16 cellular contexts compared by ENCODE assay signal in genomic region chr10:112559328-112559727, GRCh38.
DNase-seq lines count a peak whose midpoint lies in the region; ATAC-seq and TF ChIP-seq lines count a peak whose summit lies in the region.
"Had no signal": no experiment of that assay in that cellular context is flagged by ENCODE, and none has a peak within 500 bp of the region (broad histone marks: within the 10 kb centered on the region; RNA-seq: fewer than 3 reads in every experiment).

No MANE protein-coding gene starts in this region.

- no peak overlapping the region for H3K23ac ChIP-seq in trophoblast cell (ENCODE audit: low read length)

- no peak overlapping the region for H2BK5ac ChIP-seq in trophoblast cell (ENCODE audit: low read depth, low read length, poor library complexity)

- CTCF ChIA-PET in CD8-positive, alpha-beta T cell (lab: Charles Lee), result no interaction called here
- CTCF ChIA-PET in WTC11 (lab: Charles Lee), result interaction anchor here (0.6 to 0.9 kb wide), 2 partner anchors 87 to 641 kb away, joined by 3 read pairs; no protein-coding TSS in a partner anchor

- no peaks in the 10 kb centered on the region for H3K27me3 Mint-ChIP-seq in CD8-positive, alpha-beta T cell (ENCODE audit: low read depth)
- no peaks in the 10 kb centered on the region for H3K27me3 Mint-ChIP-seq in WTC11 (ENCODE audit: low read depth)
- H3K27me3 Mint-ChIP-seq in naive thymus-derived CD8-positive, alpha-beta T cell, result no peaks in the 10 kb centered on the region
- H3K27me3 Mint-ChIP-seq: B cell; CD4-positive, CD25-positive, alpha-beta regulatory T cell had no signal

- no peaks in the 10 kb centered on the region for H3K27me3 ChIP-seq in CD8-positive, alpha-beta T cell (ENCODE audit: insufficient read depth, low read length)
- H3K27me3 ChIP-seq in H7 (ENCODE audit: control insufficient read depth, insufficient read depth, low read length) (no peaks in the 10 kb centered on the region), upper lobe of right lung (no peaks in the 10 kb centered on the region), trophoblast cell (ENCODE audit: insufficient read depth, low read length) (no peaks in the 10 kb centered on the region)
- H3K27me3 ChIP-seq: BLaER1 treated with 17β-estradiol and CSF1 and Interleukin-3, amounts not matched to agents 10 nM and 100 nM had no signal

- H3K36me3 ChIP-seq in CD8-positive, alpha-beta T cell (ENCODE audit: insufficient read depth, low read length), result no peaks in the 10 kb centered on the region
- H3K36me3 ChIP-seq in H7 (replicated peaks; ENCODE audit: control insufficient read depth, insufficient read depth, low read length) (no peaks in the 10 kb centered on the region), upper lobe of right lung (no peaks in the 10 kb centered on the region), trophoblast cell (ENCODE audit: control insufficient read depth in 1 of 2, insufficient read depth in 2 of 2, low read length in 2 of 2) (no peaks in the 10 kb centered on the region)

- no peaks in the 10 kb centered on the region for H3K79me2 ChIP-seq in trophoblast cell (ENCODE audit: control insufficient read depth, insufficient read depth, low read length, poor library complexity)

- H4K12ac ChIP-seq in trophoblast cell (ENCODE audit: low read depth, low read length), result no peak overlapping the region

- H3K9me3 ChIP-seq in CD8-positive, alpha-beta T cell (ENCODE audit: low read length), result no peaks in the 10 kb centered on the region
- no peaks in the 10 kb centered on the region for H3K9me3 ChIP-seq in upper lobe of right lung
- H3K9me3 ChIP-seq in trophoblast cell (ENCODE audit: insufficient read depth, low read depth, low read length), result no peaks in the 10 kb centered on the region
- H3K9me3 ChIP-seq: BLaER1 treated with 17β-estradiol and CSF1 and Interleukin-3, amounts not matched to agents 10 nM and 100 nM; Caco-2 had no signal

- no peak for TF ChIP-seq CTCF in CD8-positive, alpha-beta T cell (IDR thresholded peaks at IDR 0.05)
- no peak for TF ChIP-seq CTCF in WTC11 (IDR thresholded peaks at IDR 0.05)
- no peak for TF ChIP-seq CTCF in upper lobe of right lung (IDR thresholded peaks at IDR 0.05)

- peaks cover 26% of the 10 kb centered on the region for H3K4me1 Mint-ChIP-seq in CD8-positive, alpha-beta T cell (ENCODE audit: low read depth)
- peaks cover 39% of the 10 kb centered on the region for H3K4me1 Mint-ChIP-seq in WTC11
- peaks cover 12 to 27% (median 25%) of the 10 kb centered on the region in 4 donors for H3K4me1 Mint-ChIP-seq in naive thymus-derived CD8-positive, alpha-beta T cell
- H3K4me1 Mint-ChIP-seq: B cell had no signal

- no peak overlapping the region for H2AFZ ChIP-seq in trophoblast cell (ENCODE audit: insufficient read depth, low read length, poor library complexity)

- H4K8ac ChIP-seq in trophoblast cell (ENCODE audit: low read depth, low read length), result no peak overlapping the region

- ATAC-seq in CD8-positive, alpha-beta T cell, result no peak
- peak; percentile 53 for ATAC-seq in WTC11
- ATAC-seq in naive thymus-derived CD8-positive, alpha-beta T cell, result peak in 1 of 2 donors; percentile 67
- ATAC-seq in upper lobe of right lung, result no peak

- H3K79me1 ChIP-seq in trophoblast cell (ENCODE audit: low read length), result no peaks in the 10 kb centered on the region

- H3K18ac ChIP-seq in trophoblast cell (ENCODE audit: low read length), result no peak overlapping the region

- no peaks in the 10 kb centered on the region for H3K9me3 Mint-ChIP-seq in CD8-positive, alpha-beta T cell
- no peaks in the 10 kb centered on the region for H3K9me3 Mint-ChIP-seq in WTC11
- no peaks in the 10 kb centered on the region for H3K9me3 Mint-ChIP-seq in naive thymus-derived CD8-positive, alpha-beta T cell
- H3K9me3 Mint-ChIP-seq: CD4-positive, CD25-positive, alpha-beta regulatory T cell; HFFc6 had no signal

- intact Hi-C loops in CD8-positive, alpha-beta T cell (cut with DNase I, micrococcal nuclease), result no loop called here
- intact Hi-C loops in upper lobe of right lung (cut with DNase I), result no loop called here

- H3K27ac Mint-ChIP-seq in CD8-positive, alpha-beta T cell, result peak overlapping the region; percentile 6
- no peak overlapping the region for H3K27ac Mint-ChIP-seq in WTC11
- H3K27ac Mint-ChIP-seq in naive thymus-derived CD8-positive, alpha-beta T cell, result peak overlapping the region in 4 of 10 donors; percentile 1 to 47 (median 4)
- H3K27ac Mint-ChIP-seq: B cell, HFFc6 had no signal

- no peak overlapping the region for H3K4me2 ChIP-seq in trophoblast cell (ENCODE audit: low read length)
- H3K4me2 ChIP-seq: BLaER1 treated with 17β-estradiol and CSF1 and Interleukin-3, amounts not matched to agents 10 nM and 100 nM had no signal

- H2BK12ac ChIP-seq in trophoblast cell (ENCODE audit: low read length), result no peak overlapping the region

- DNase-seq in CD8-positive, alpha-beta T cell, result no peak
- DNase-seq in H7 (peak; percentile 13), WTC11 (ENCODE audit: low spot score) (no peak), upper lobe of right lung (no peak), trophoblast cell (no peak)
- DNase-seq in naive thymus-derived CD8-positive, alpha-beta T cell, result peak in 3 of 10 donors; percentile 7 to 48 (median 21)
- DNase-seq in stimulated activated naive CD4-positive, alpha-beta T cell treated with Interleukin-2 at 50 U/mL for 16 hours (lab: John Stamatoyannopoulos, UW), result no peak
- DNase-seq: Caco-2; CD4-positive, CD25-positive, alpha-beta regulatory T cell; GOT3; HCEC 1CT; HFFc6; IMR-90; KBM-7 had no signal

- H2AK5ac ChIP-seq in trophoblast cell (ENCODE audit: low read length), result no peak overlapping the region

- WGBS in trophoblast cell (ENCODE audit: extremely low coverage, insufficient coverage, insufficient read length), result no CpG with 5 or more reads among the region's 4 CpGs

- no peak overlapping the region for H3K4ac ChIP-seq in trophoblast cell (ENCODE audit: low read depth, low read length)

- no peak overlapping the region for H3K4me3 Mint-ChIP-seq in CD8-positive, alpha-beta T cell
- H3K4me3 Mint-ChIP-seq in WTC11, result no peak overlapping the region
- H3K4me3 Mint-ChIP-seq in naive thymus-derived CD8-positive, alpha-beta T cell, result peak overlapping the region in 8 of 10 donors; percentile 0 to 43 (median 12)
- H3K4me3 Mint-ChIP-seq: B cell; CD4-positive, CD25-positive, alpha-beta regulatory T cell; HFFc6 had no signal

- no peaks in the 10 kb centered on the region for H3K36me3 Mint-ChIP-seq in CD8-positive, alpha-beta T cell
- no peaks in the 10 kb centered on the region for H3K36me3 Mint-ChIP-seq in WTC11
- H3K36me3 Mint-ChIP-seq in naive thymus-derived CD8-positive, alpha-beta T cell, result peaks cover 0 to 1% (median 0%) of the 10 kb centered on the region in 3 donors
- H3K36me3 Mint-ChIP-seq: CD4-positive, CD25-positive, alpha-beta regulatory T cell had no signal

- H3K14ac ChIP-seq in trophoblast cell (ENCODE audit: low read length), result no peak overlapping the region

- H2BK120ac ChIP-seq in trophoblast cell (ENCODE audit: insufficient read depth, low read length, poor library complexity), result no peak overlapping the region

- H3K4me1 ChIP-seq in CD8-positive, alpha-beta T cell (ENCODE audit: insufficient read depth, low read length), result peaks cover 14% of the 10 kb centered on the region
- H3K4me1 ChIP-seq in upper lobe of right lung, result no peaks in the 10 kb centered on the region
- no peaks in the 10 kb centered on the region for H3K4me1 ChIP-seq in trophoblast cell (ENCODE audit: control insufficient read depth in 1 of 2, insufficient read depth in 2 of 2, low read length in 2 of 2)
- H3K4me1 ChIP-seq: BLaER1 treated with 17β-estradiol and CSF1 and Interleukin-3, amounts not matched to agents 10 nM and 100 nM; Caco-2 had no signal

- H4K91ac ChIP-seq in trophoblast cell (ENCODE audit: low read depth, low read length), result no peak overlapping the region

- POLR2A ChIA-PET in CD8-positive, alpha-beta T cell (lab: Charles Lee), result no interaction called here
- POLR2A ChIA-PET in WTC11 (lab: Charles Lee), result no interaction called here
- POLR2A ChIA-PET in naive thymus-derived CD8-positive, alpha-beta T cell (lab: Charles Lee), result no interaction called here

- H3K4me3 ChIP-seq in CD8-positive, alpha-beta T cell (ENCODE audit: low read depth, low read length), result no peak overlapping the region
- H3K4me3 ChIP-seq in H7 (ENCODE audit: insufficient read depth, low read depth, low read length), result no peak overlapping the region
- no peak overlapping the region for H3K4me3 ChIP-seq in upper lobe of right lung
- no peak overlapping the region for H3K4me3 ChIP-seq in trophoblast cell (ENCODE audit: low read depth, low read length)
- H3K4me3 ChIP-seq: BLaER1 treated with 17β-estradiol and CSF1 and Interleukin-3, amounts not matched to agents 10 nM and 100 nM had no signal

- H3K9ac ChIP-seq in trophoblast cell (ENCODE audit: low read length), result no peak overlapping the region
- H3K9ac ChIP-seq: BLaER1 treated with 17β-estradiol and CSF1 and Interleukin-3, amounts not matched to agents 10 nM and 100 nM had no signal

- H3K27ac ChIP-seq in CD8-positive, alpha-beta T cell (ENCODE audit: low read depth, low read length), result no peak overlapping the region
- H3K27ac ChIP-seq in upper lobe of right lung (no peak overlapping the region), trophoblast cell (ENCODE audit: low read depth, low read length) (no peak overlapping the region)
- H3K27ac ChIP-seq: BLaER1 treated with 17β-estradiol and CSF1 and Interleukin-3, amounts not matched to agents 10 nM and 100 nM had no signal

TF ChIP-seq in WTC11, 78 proteins besides CTCF, POLR2A, EP300 and RAD21:
- TF ChIP-seq ZNF671 (CRISPR knock-in tag; IDR thresholded peaks at IDR 0.05), result no peak
- TF ChIP-seq SMAD3 (CRISPR knock-in tag; IDR thresholded peaks at IDR 0.05; ENCODE audit: borderline replicate concordance), result no peak
- TF ChIP-seq, protein P1, sequence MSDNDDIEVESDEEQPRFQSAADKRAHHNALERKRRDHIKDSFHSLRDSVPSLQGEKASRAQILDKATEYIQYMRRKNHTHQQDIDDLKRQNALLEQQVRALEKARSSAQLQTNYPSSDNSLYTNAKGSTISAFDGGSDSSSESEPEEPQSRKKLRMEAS (CRISPR knock-in tag; IDR thresholded peaks at IDR 0.05), result no peak

Comparison
In these comparisons a context has a peak if more than half of its experiments do, and no peak if none do; other contexts are left out.
1. H3K4me3 Mint-ChIP-seq: peak in naive thymus-derived CD8-positive, alpha-beta T cell (8 of 10); none in CD8-positive, alpha-beta T cell (single experiment) and WTC11 (single experiment).